Comparison of ENCODE assay signal across 8 cellular contexts in genomic region chr6:133916650-133917151, GRCh38. TPM values are rescaled to one million over a fixed set of nuclear protein-coding genes. Genes with fewer than 3 reads are reported as not detected.
DNase-seq lines count a peak whose midpoint lies in the region; ATAC-seq, FAIRE-seq and TF ChIP-seq lines count a peak whose summit lies in the region.

No MANE protein-coding gene starts in this region.

- peaks cover 7% of the 10 kb centered on the region for H3K4me1 Mint-ChIP-seq in neural progenitor cell

- no peaks in the 10 kb centered on the region for H3K36me3 ChIP-seq in neural progenitor cell

- H3K36me3 Mint-ChIP-seq in neural progenitor cell, result no peaks in the 10 kb centered on the region

- H3K4me3 ChIP-seq in fibroblast of the aortic adventitia (ENCODE audit: low read depth, low read length) (no peak overlapping the region), neural progenitor cell (peak overlapping the region; percentile 33)

- peaks cover 13% of the 10 kb centered on the region for H3K4me1 ChIP-seq in neural progenitor cell

- H3K4me2 ChIP-seq in neural progenitor cell, result peak overlapping the region; percentile 71

- H3K27ac Mint-ChIP-seq in neural progenitor cell, result no peak overlapping the region

- FAIRE-seq in RCC 7860 (lab: Jason Lieb, UNC), result peak; percentile 76

- H3K27ac ChIP-seq in neural progenitor cell (peak overlapping the region; percentile 42), substantia nigra (ENCODE audit: low read depth, low read length, poor library complexity, severe bottlenecking) (no peak overlapping the region)

- peak; percentile 41 for DNase-seq in DMS79 (lab: John Stamatoyannopoulos, UW)
- peak; percentile 80 to 86 for DNase-seq in Kasumi-1 (lab: John Stamatoyannopoulos, UW)
- peak; percentile 63 for DNase-seq in RCC 7860 (ENCODE audit: low spot score)
- DNase-seq in activated T-cell treated with anti-CD3 and anti-CD28 coated beads, Interleukin-2, amount 50 U/mL, for 48 hours, result peak; percentile 86 to 88
- DNase-seq in fibroblast of the aortic adventitia (ENCODE audit: low read depth), result peak; percentile 95
- DNase-seq in neural progenitor cell (ENCODE audit: low spot score), result peak; percentile 97
- DNase-seq in substantia nigra (lab: John Stamatoyannopoulos, UW), result peak in 47 of 49 donors; percentile 11 to 94 (median 75)

- no peak overlapping the region for H3K9ac ChIP-seq in neural progenitor cell

- no peak overlapping the region for H2AFZ ChIP-seq in neural progenitor cell (replicated peaks)

- H3K27me3 ChIP-seq in neural progenitor cell, result no peaks in the 10 kb centered on the region

- no peaks in the 10 kb centered on the region for H3K27me3 Mint-ChIP-seq in neural progenitor cell (ENCODE audit: insufficient read depth, low read depth)

- no peaks in the 10 kb centered on the region for H4K20me1 ChIP-seq in neural progenitor cell (ENCODE audit: low read depth)

- H3K79me2 ChIP-seq in neural progenitor cell (ENCODE audit: low read depth), result no peaks in the 10 kb centered on the region

- ATAC-seq in GM21786 (IDR thresholded peaks at IDR 0.05; ENCODE audit: unreplicated experiment), result peak; percentile 79

- peaks cover 12% of the 10 kb centered on the region for H3F3A ChIP-seq in neural progenitor cell (ENCODE audit: low read depth)

- no peak overlapping the region for H3K4me3 Mint-ChIP-seq in neural progenitor cell

- peak; percentile 91 for TF ChIP-seq CTCF in fibroblast of the aortic adventitia (IDR thresholded peaks at IDR 0.05; ENCODE audit: insufficient read depth, low read length)
- TF ChIP-seq CTCF in neural progenitor cell (IDR thresholded peaks at IDR 0.05), result peak; percentile 98

- H3K9me3 ChIP-seq in neural progenitor cell (ENCODE audit: low read depth), result no peaks in the 10 kb centered on the region

- H3K9me3 Mint-ChIP-seq in neural progenitor cell, result peaks cover 6% of the 10 kb centered on the region

RNA-seq across cellular contexts. Expression of gene TCF21, which starts 27.8 kb away (rescaled TPM):
- total RNA-seq in fibroblast of the aortic adventitia (ENCODE audit: low replicate concordance) (2.9 and 5.0 TPM in 2 replicates), neural progenitor cell (ENCODE audit: low replicate concordance) (0.04 and 0.22 TPM in 2 replicates)

RNA-seq across cellular contexts. Expression of gene TBPL1, which starts 36.3 kb away (rescaled TPM):
- total RNA-seq in fibroblast of the aortic adventitia (ENCODE audit: low replicate concordance) (10.9 and 30.2 TPM in 2 replicates), neural progenitor cell (ENCODE audit: low replicate concordance) (85.8 and 125 TPM in 2 replicates)

Comparison
In these comparisons a context has a peak if more than half of its experiments do, and no peak if none do; other contexts are left out.
1. DNase-seq: peak in every context shown above with its lines; median percentile 97 in neural progenitor cell; 95 in fibroblast of the aortic adventitia; 87 in activated T-cell treated with anti-CD3 and anti-CD28 coated beads, Interleukin-2, amount 50 U/mL, for 48 hours; 83 in Kasumi-1; 75 in substantia nigra; 63 in RCC 7860; 41 in DMS79.